30 cellular contexts compared by ENCODE assay signal in the genomic region with DNA sequence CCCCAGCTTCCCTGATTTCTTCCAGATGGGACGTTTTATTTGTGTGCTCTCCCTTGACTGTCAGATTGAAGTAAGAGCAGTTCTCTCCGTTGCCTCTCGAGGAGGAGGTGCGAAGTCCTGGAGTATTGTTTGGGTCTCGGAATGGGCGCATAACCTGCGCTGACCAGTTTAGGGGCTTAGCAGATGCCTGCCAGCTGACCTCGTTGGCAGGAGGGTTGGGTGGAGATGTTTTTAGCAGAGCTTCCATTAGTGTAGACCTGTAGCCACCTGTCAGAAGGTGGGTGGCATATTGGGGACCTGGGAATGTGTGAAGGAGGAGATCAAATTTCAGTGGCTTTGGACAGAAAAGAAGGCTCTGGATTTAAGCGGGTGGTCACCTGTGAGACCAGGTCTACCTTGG. TPM values are rescaled to one million over a fixed set of nuclear protein-coding genes. Genes with fewer than 3 reads are reported as not detected.
A peak's percentile ranks its signal among the peaks of the same experiment; 100 is the strongest.
DNase-seq lines count a peak whose midpoint lies in the region; ATAC-seq, FAIRE-seq and TF ChIP-seq lines count a peak whose summit lies in the region.
"Had no signal": no experiment of that assay in that cellular context is flagged by ENCODE, and none has a peak within 500 bp of the region (broad histone marks: within the 10 kb centered on the region; RNA-seq: fewer than 3 reads in every experiment).

No MANE protein-coding gene starts in this region.

- H3K79me2 ChIP-seq in OCI-LY7 (ENCODE audit: insufficient read depth, low read depth, low read length) (no peaks in the 10 kb centered on the region), neural progenitor cell (ENCODE audit: low read depth) (peaks cover 4% of the 10 kb centered on the region)

- H3K4me3 ChIP-seq in BLaER1 (0 out of 2 replicates have a peak overlapping the region, but pooled peaks have one; percentile 15), OCI-LY7 (ENCODE audit: low read depth, low read length, poor library complexity, severe bottlenecking) (no peak overlapping the region), bronchial epithelial cell (ENCODE audit: low read depth, low read length) (no peak overlapping the region), neural progenitor cell (no peak overlapping the region), HAP-1 (no peak overlapping the region)
- H3K4me3 ChIP-seq: ascending aorta, gastroesophageal sphincter, ovary, SJCRH30, thoracic aorta had no signal

- H2AFZ ChIP-seq in OCI-LY7 (ENCODE audit: low read length) = no peak overlapping the region
- no peak overlapping the region for H2AFZ ChIP-seq in neural progenitor cell (replicated peaks)

- H3K27ac Mint-ChIP-seq in neural progenitor cell = no peak overlapping the region
- H3K27ac Mint-ChIP-seq: activated CD4-positive, alpha-beta memory T cell treated with anti-CD3 and anti-CD28 coated beads for 36 hours; memory B cell; stimulated activated effector memory CD8-positive, alpha-beta T cell treated with anti-CD3 and anti-CD28 coated beads, Interleukin-12 subunit alpha, Interleukin-12 subunit beta, amount 100 ng/mL, for 72 hours had no signal

- peaks cover 31% of the 10 kb centered on the region for H3K4me1 Mint-ChIP-seq in neural progenitor cell

- peak overlapping the region; percentile 100 for H3K4me2 ChIP-seq in BLaER1
- no peak overlapping the region for H3K4me2 ChIP-seq in OCI-LY7 (ENCODE audit: low read length)
- H3K4me2 ChIP-seq in neural progenitor cell = peak overlapping the region; percentile 85

- peak overlapping the region; percentile 45; the same call in 1 of the 2 replicates for H3K27ac ChIP-seq in BLaER1
- no peak overlapping the region for H3K27ac ChIP-seq in OCI-LY7 (ENCODE audit: low read depth, low read length, poor library complexity, severe bottlenecking)
- no peak overlapping the region for H3K27ac ChIP-seq in neural progenitor cell
- H3K27ac ChIP-seq: ascending aorta, gastroesophageal sphincter, HL-60, ovary, SJCRH30, thoracic aorta had no signal

- no peaks in the 10 kb centered on the region for H3K9me3 Mint-ChIP-seq in neural progenitor cell
- H3K9me3 Mint-ChIP-seq: activated CD4-positive, alpha-beta memory T cell treated with anti-CD3 and anti-CD28 coated beads for 36 hours; CD4-positive, alpha-beta memory T cell; memory B cell; naive B cell; stimulated activated effector memory CD8-positive, alpha-beta T cell treated with anti-CD3 and anti-CD28 coated beads, Interleukin-12 subunit alpha, Interleukin-12 subunit beta, amount 100 ng/mL, for 72 hours had no signal

- H3K27me3 ChIP-seq in BLaER1 = peaks cover 20% of the 10 kb centered on the region
- H3K27me3 ChIP-seq in bronchial epithelial cell (ENCODE audit: control insufficient read depth, insufficient read depth, low read length) = no peaks in the 10 kb centered on the region
- peaks cover 31% of the 10 kb centered on the region for H3K27me3 ChIP-seq in neural progenitor cell
- H3K27me3 ChIP-seq in HAP-1 (ENCODE audit: low read depth) = no peaks in the 10 kb centered on the region
- H3K27me3 ChIP-seq: ascending aorta, gastroesophageal sphincter, ovary, SJCRH30 had no signal

- peaks cover 83% of the 10 kb centered on the region for H3K4me1 ChIP-seq in BLaER1
- H3K4me1 ChIP-seq in OCI-LY7 (ENCODE audit: insufficient read depth, low read length, poor library complexity, severe bottlenecking) = peaks cover 10% of the 10 kb centered on the region
- H3K4me1 ChIP-seq in neural progenitor cell = peaks cover 47% of the 10 kb centered on the region
- peaks cover 11% of the 10 kb centered on the region for H3K4me1 ChIP-seq in HAP-1
- H3K4me1 ChIP-seq: SJCRH30 had no signal

- H3K27me3 Mint-ChIP-seq in neural progenitor cell (ENCODE audit: insufficient read depth, low read depth) = peaks cover 16% of the 10 kb centered on the region

- H3K9me3 ChIP-seq in BLaER1 (no peaks in the 10 kb centered on the region), OCI-LY7 (ENCODE audit: low read length) (no peaks in the 10 kb centered on the region), neural progenitor cell (ENCODE audit: low read depth) (no peaks in the 10 kb centered on the region), HAP-1 (no peaks in the 10 kb centered on the region)
- H3K9me3 ChIP-seq: ascending aorta, gastroesophageal sphincter, ovary, thoracic aorta had no signal

- TF ChIP-seq CTCF in OCI-LY7 (conservative IDR thresholded peaks at IDR 0.05; ENCODE audit: low read length) (no peak), bronchial epithelial cell (IDR thresholded peaks at IDR 0.05; ENCODE audit: insufficient read depth, low read length, severe bottlenecking) (no peak), neural progenitor cell (IDR thresholded peaks at IDR 0.05) (no peak)

- peak overlapping the region; percentile 57 for H3K4me3 Mint-ChIP-seq in neural progenitor cell
- H3K4me3 Mint-ChIP-seq: activated CD4-positive, alpha-beta memory T cell treated with anti-CD3 and anti-CD28 coated beads for 36 hours; memory B cell; naive B cell; stimulated activated effector memory CD8-positive, alpha-beta T cell treated with anti-CD3 and anti-CD28 coated beads, Interleukin-12 subunit alpha, Interleukin-12 subunit beta, amount 100 ng/mL, for 72 hours had no signal

- H4K20me1 ChIP-seq in BLaER1 (peaks cover 52% of the 10 kb centered on the region), OCI-LY7 (ENCODE audit: insufficient read depth, low read length) (peaks cover 3% of the 10 kb centered on the region; the same call in 1 of the 2 replicates), neural progenitor cell (ENCODE audit: low read depth) (peaks cover 69% of the 10 kb centered on the region)

- CTCF ChIA-PET in OCI-LY7 (lab: Charles Lee; ENCODE audit: unreplicated experiment) = interaction anchor here (0.6 kb wide), 1 partner anchor 15 kb away, joined by 3 read pairs; no protein-coding TSS in a partner anchor

- BruUV-seq in OCI-LY7 (replicated peaks; lab: Mats Ljungman, UMichigan) = TSS peak; percentile 50

- peak overlapping the region; percentile 31; the same call in 1 of the 2 replicates for H3K9ac ChIP-seq in BLaER1
- H3K9ac ChIP-seq in neural progenitor cell = no peak overlapping the region

- peaks cover 27% of the 10 kb centered on the region for H3K36me3 ChIP-seq in BLaER1
- H3K36me3 ChIP-seq in OCI-LY7 (ENCODE audit: insufficient read depth, low read length) = peaks cover 48% of the 10 kb centered on the region
- peaks cover 5% of the 10 kb centered on the region for H3K36me3 ChIP-seq in bronchial epithelial cell (ENCODE audit: control insufficient read depth, insufficient read depth, low read length)
- no peaks in the 10 kb centered on the region for H3K36me3 ChIP-seq in neural progenitor cell
- peaks cover 28% of the 10 kb centered on the region for H3K36me3 ChIP-seq in HAP-1 (replicated peaks)
- H3K36me3 ChIP-seq: ovary had no signal

- no peak for DNase-seq in OCI-LY7 (ENCODE audit: low spot score)
- DNase-seq in bronchial epithelial cell (ENCODE audit: low read depth) = no peak
- DNase-seq in neural progenitor cell (ENCODE audit: low spot score) = no peak
- DNase-seq in HAP-1 (ENCODE audit: low spot score in 2 of 2) = no peak
- no peak for DNase-seq in NCI-H2227 (lab: John Stamatoyannopoulos, UW; ENCODE audit: unreplicated experiment)
- no peak for DNase-seq in NCI-H2081 treated with DMSO at 0.1 percent for 48 hours (lab: John Stamatoyannopoulos, UW)
- DNase-seq: activated CD4-positive, alpha-beta memory T cell treated with anti-CD3 and anti-CD28 coated beads for 36 hours; activated naive CD4-positive, alpha-beta T cell; activated T-cell treated with anti-CD3 and anti-CD28 coated beads, Interleukin-2, amount 50 U/mL, for 1 hour; CD4-positive, alpha-beta memory T cell; DMS 273 treated with DMSO at 0.1 percent for 48 hours; effector memory CD4-positive, alpha-beta T cell; naive B cell; NCI-H1092 treated with DMSO at 0.1 percent for 48 hours; NCI-H2029; NCI-H446; ovary; SJCRH30; stimulated activated CD4-positive, alpha-beta T cell treated with anti-CD3 and anti-CD28 coated beads, Interleukin-2, amount 100 ng/mL, for 24 hours had no signal

- POLR2A ChIA-PET in OCI-LY7 (lab: Charles Lee) = no interaction called here

- intact Hi-C loops in OCI-LY7 (cut with micrococcal nuclease; ENCODE audit: unreplicated experiment) = no loop called here

- H3K9me2 ChIP-seq in OCI-LY7 (ENCODE audit: insufficient read depth, low read length) = no peaks in the 10 kb centered on the region

- no peak for ATAC-seq in HG03469 (IDR thresholded peaks at IDR 0.05; ENCODE audit: unreplicated experiment)
- ATAC-seq: gastroesophageal sphincter; PC-3; stimulated activated effector memory CD8-positive, alpha-beta T cell treated with anti-CD3 and anti-CD28 coated beads, Interleukin-12 subunit alpha, Interleukin-12 subunit beta, amount 100 ng/mL, for 72 hours had no signal

- in situ Hi-C loops in HAP-1 (cut with MboI; ENCODE audit: low sequenced_read_pairs) = no loop called here

- peaks cover 39% of the 10 kb centered on the region for H3F3A ChIP-seq in neural progenitor cell (ENCODE audit: low read depth)

- FAIRE-seq in bronchial epithelial cell (lab: Jason Lieb, UNC) = peak; percentile 40
- FAIRE-seq: H54, keratinocyte had no signal

- H3K36me3 Mint-ChIP-seq in neural progenitor cell = peaks cover 20% of the 10 kb centered on the region

RNA-seq across cellular contexts. Expression of a gene that starts 3.6 kb away (rescaled TPM):
- total RNA-seq in OCI-LY7 (2014; rRNA removed; shearing (Covaris generic)) = 0.08 and 0.19 TPM in 2 replicates
- total RNA-seq in OCI-LY7 (2022) (not detected in 2 replicates), bronchial epithelial cell (0.26 and 0.38 TPM in 2 replicates), neural progenitor cell (ENCODE audit: low replicate concordance) (0.88 and 2.8 TPM in 2 replicates)
- total RNA-seq: SJCRH30 had no signal

RNA-seq across cellular contexts. Expression of a gene that starts 15.8 kb away (rescaled TPM):
- 17.1 and 27.5 TPM in 2 replicates for total RNA-seq in OCI-LY7 (2014; rRNA removed; shearing (Covaris generic))
- 21.8 and 26.8 TPM in 2 replicates for total RNA-seq in OCI-LY7 (2022)
- 7.2 and 8.4 TPM in 2 replicates for total RNA-seq in bronchial epithelial cell
- total RNA-seq in neural progenitor cell (ENCODE audit: low replicate concordance) = 15.7 and 28.0 TPM in 2 replicates
